In genomic region chr5:179334017-179334765, GRCh38 we compare ENCODE assay signal across 14 cellular contexts. TPM values are rescaled to one million over a fixed set of nuclear protein-coding genes. Genes with fewer than 3 reads are reported as not detected.
DNase-seq lines count a peak whose midpoint lies in the region; ATAC-seq and TF ChIP-seq lines count a peak whose summit lies in the region.
"Had no signal": no experiment of that assay in that cellular context is flagged by ENCODE, and none has a peak within 500 bp of the region (broad histone marks: within the 10 kb centered on the region; RNA-seq: fewer than 3 reads in every experiment).

No MANE protein-coding gene starts in this region.

- H3K27ac ChIP-seq in right atrium auricular region (no peak overlapping the region), hepatocyte (peak overlapping the region; percentile 40), aorta (ENCODE audit: low read depth in 1 of 2, low read length in 2 of 2) (no peak overlapping the region)
- H3K27ac ChIP-seq: BLaER1 treated with 17β-estradiol and CSF1 and Interleukin-3, amounts not matched to agents 10 nM and 100 nM; GM23248 had no signal

- intact Hi-C loops in Right ventricle myocardium superior (cut with DNase I), result no loop called here
- intact Hi-C loops in aorta (cut with DNase I), result no loop called here

- no peaks in the 10 kb centered on the region for H3K9me3 Mint-ChIP-seq in T-helper 2 cell treated with Interferon-gamma antibody and Interleukin-4, amounts not matched to agents 5 μg/mL and 100 μg/mL, for 36 hours
- H3K9me3 Mint-ChIP-seq: CD4-positive, CD25-positive, alpha-beta regulatory T cell; H9 had no signal

- no peak for TF ChIP-seq CTCF in right atrium auricular region (IDR thresholded peaks at IDR 0.05)
- TF ChIP-seq CTCF in hepatocyte (IDR thresholded peaks at IDR 0.05; ENCODE audit: poor library complexity), result no peak

- H3K36me3 ChIP-seq in right atrium auricular region, result no peaks in the 10 kb centered on the region
- H3K36me3 ChIP-seq in H7 (replicated peaks; ENCODE audit: control insufficient read depth, insufficient read depth, low read length), result no peaks in the 10 kb centered on the region
- H3K36me3 ChIP-seq in hepatocyte (replicated peaks; ENCODE audit: insufficient read depth, low read depth), result no peaks in the 10 kb centered on the region
- no peaks in the 10 kb centered on the region for H3K36me3 ChIP-seq in aorta (ENCODE audit: control insufficient read depth in 1 of 2, insufficient read depth in 2 of 2, low read length in 1 of 2)
- H3K36me3 ChIP-seq: BLaER1 treated with 17β-estradiol and CSF1 and Interleukin-3, amounts not matched to agents 10 nM and 100 nM had no signal

- no peaks in the 10 kb centered on the region for H3K27me3 ChIP-seq in right atrium auricular region
- H3K27me3 ChIP-seq in H7 (ENCODE audit: control insufficient read depth, insufficient read depth, low read length), result no peaks in the 10 kb centered on the region
- H3K27me3 ChIP-seq in hepatocyte, result no peaks in the 10 kb centered on the region
- no peaks in the 10 kb centered on the region for H3K27me3 ChIP-seq in aorta (ENCODE audit: control insufficient read depth in 1 of 2, insufficient read depth in 2 of 2, low read length in 1 of 2)
- H3K27me3 ChIP-seq: BLaER1 treated with 17β-estradiol and CSF1 and Interleukin-3, amounts not matched to agents 10 nM and 100 nM had no signal

- no peaks in the 10 kb centered on the region for H3K36me3 Mint-ChIP-seq in T-helper 2 cell treated with Interferon-gamma antibody and Interleukin-4, amounts not matched to agents 5 μg/mL and 100 μg/mL, for 36 hours (ENCODE audit: low read depth)
- H3K36me3 Mint-ChIP-seq: CD4-positive, CD25-positive, alpha-beta regulatory T cell had no signal

- H3K9me2 ChIP-seq in hepatocyte (replicated peaks; ENCODE audit: insufficient read depth), result no peaks in the 10 kb centered on the region

- ATAC-seq in Right ventricle myocardium superior (ENCODE audit: poor library complexity) (no peak), aorta (ENCODE audit: low FRiP score) (no peak)

- H3K4me3 ChIP-seq in right atrium auricular region, result no peak overlapping the region
- H3K4me3 ChIP-seq in H7 (ENCODE audit: insufficient read depth, low read depth, low read length), result no peak overlapping the region
- H3K4me3 ChIP-seq in hepatocyte, result no peak overlapping the region
- no peak overlapping the region for H3K4me3 ChIP-seq in aorta (ENCODE audit: low read length in 2 of 2)
- H3K4me3 ChIP-seq: BLaER1 treated with 17β-estradiol and CSF1 and Interleukin-3, amounts not matched to agents 10 nM and 100 nM; GM23248 had no signal

- no peaks in the 10 kb centered on the region for H3K27me3 Mint-ChIP-seq in T-helper 2 cell treated with Interferon-gamma antibody and Interleukin-4, amounts not matched to agents 5 μg/mL and 100 μg/mL, for 36 hours (ENCODE audit: low read depth)

- H3K79me2 ChIP-seq in hepatocyte, result peaks cover 2% of the 10 kb centered on the region

- H3K27ac Mint-ChIP-seq in T-helper 2 cell treated with Interferon-gamma antibody and Interleukin-4, amounts not matched to agents 5 μg/mL and 100 μg/mL, for 36 hours, result no peak overlapping the region
- H3K27ac Mint-ChIP-seq: H9 had no signal

- H3K4me3 Mint-ChIP-seq in T-helper 2 cell treated with Interferon-gamma antibody and Interleukin-4, amounts not matched to agents 5 μg/mL and 100 μg/mL, for 36 hours, result no peak overlapping the region
- H3K4me3 Mint-ChIP-seq: CD4-positive, CD25-positive, alpha-beta regulatory T cell; H9 had no signal

- H4K20me1 ChIP-seq in hepatocyte (ENCODE audit: insufficient read depth, poor library complexity, severe bottlenecking), result peaks cover 10% of the 10 kb centered on the region

- peak overlapping the region; percentile 54 for H3K4me2 ChIP-seq in hepatocyte
- H3K4me2 ChIP-seq: BLaER1 treated with 17β-estradiol and CSF1 and Interleukin-3, amounts not matched to agents 10 nM and 100 nM had no signal

- H3K4me1 ChIP-seq in right atrium auricular region, result no peaks in the 10 kb centered on the region
- H3K4me1 ChIP-seq in hepatocyte (ENCODE audit: insufficient read depth), result peaks cover 7% of the 10 kb centered on the region
- H3K4me1 ChIP-seq in aorta (ENCODE audit: control insufficient read depth in 1 of 2, insufficient read depth in 2 of 2, low read length in 2 of 2), result no peaks in the 10 kb centered on the region

- 60% methylated on average over 21 of the region's 21 CpGs for WGBS in hepatocyte (ENCODE audit: low lambda C conversion rate, missing lambda C conversion rate)
- 86 to 88% methylated on average over 21 of the region's 21 CpGs for WGBS in aorta, 2 donors

- DNase-seq in Right ventricle myocardium superior (peak; percentile 17), right atrium auricular region (ENCODE audit: low spot score) (no peak), H7 (peak; percentile 51), hepatocyte (ENCODE audit: low spot score) (no peak), aorta (peak; percentile 30 to 44), hippocampal formation (lab: John Stamatoyannopoulos, UW) (no peak)
- DNase-seq in T-helper 2 cell treated with Interferon-gamma antibody and Interleukin-4, amounts not matched to agents 5 μg/mL and 100 μg/mL, for 36 hours (ENCODE audit: low spot score), result no peak
- DNase-seq: ACHN; CD4-positive, CD25-positive, alpha-beta regulatory T cell; DMS53; GF-D8; GM23248; H9 had no signal

- no peaks in the 10 kb centered on the region for H3K4me1 Mint-ChIP-seq in T-helper 2 cell treated with Interferon-gamma antibody and Interleukin-4, amounts not matched to agents 5 μg/mL and 100 μg/mL, for 36 hours (ENCODE audit: low read depth)

- no peak overlapping the region for H2AFZ ChIP-seq in hepatocyte
- H2AFZ ChIP-seq: GM23248 had no signal

- H3K9me3 ChIP-seq in right atrium auricular region (no peaks in the 10 kb centered on the region), hepatocyte (ENCODE audit: low read depth) (no peaks in the 10 kb centered on the region), aorta (ENCODE audit: control insufficient read depth, low read length) (no peaks in the 10 kb centered on the region)
- H3K9me3 ChIP-seq: BLaER1 treated with 17β-estradiol and CSF1 and Interleukin-3, amounts not matched to agents 10 nM and 100 nM had no signal

RNA-seq across cellular contexts. Expression of gene ADAMTS2, which starts 11.1 kb away (rescaled TPM):
- total RNA-seq in Right ventricle myocardium superior (3.6 TPM), right atrium auricular region (10 to 100 TPM; 13.6 to 13.7 TPM), hepatocyte (45.7 and 55.4 TPM in 2 replicates), aorta (10 to 100 TPM; 24.5 to 49.8 TPM)
- 1.7 and 2.2 TPM in 2 replicates for total RNA-seq in H7 (2014; rRNA removed; shearing (Covaris generic))
- polyA plus RNA-seq in hepatocyte (68.0 and 78.8 TPM in 2 replicates), aorta (10 to 100 TPM in 1 of 2 donors, 1 to 10 TPM in 1; 4.8 to 39.5 TPM)
- total RNA-seq: CD4-positive, CD25-positive, alpha-beta regulatory T cell had no signal

Comparison
In these comparisons a context has a peak if more than half of its experiments do, and no peak if none do; other contexts are left out.
1. DNase-seq: peak in Right ventricle myocardium superior (single experiment), H7 (single experiment) and aorta (2 of 2); none in right atrium auricular region (single experiment), hepatocyte (single experiment), hippocampal formation (0 of 2) and T-helper 2 cell treated with Interferon-gamma antibody and Interleukin-4, amounts not matched to agents 5 μg/mL and 100 μg/mL, for 36 hours (single experiment).